Comparison of ENCODE assay signal across 2 cellular contexts in genomic region chr14:92556863-92557543, GRCh38.
TF ChIP-seq lines count a peak whose summit lies in the region.

No MANE protein-coding gene starts in this region.

TF ChIP-seq in HCT116, 20 proteins besides CTCF, POLR2A, EP300 and RAD21:
- TF ChIP-seq ZBTB33 (IDR thresholded peaks at IDR 0.05; ENCODE audit: extremely low read depth, insufficient replicate concordance, low read length): no peak
- TF ChIP-seq CBX3 (IDR thresholded peaks at IDR 0.05; ENCODE audit: low read depth): no peak
- TF ChIP-seq REST (IDR thresholded peaks at IDR 0.05; ENCODE audit: low read depth): no peak
- no peak for TF ChIP-seq EGR1 (IDR thresholded peaks at IDR 0.05; ENCODE audit: low read depth)
TF ChIP-seq in HCT116: peak in this region for 0.

TF ChIP-seq in GM12878, 131 proteins besides CTCF, POLR2A, EP300 and RAD21:
- TF ChIP-seq EGR1 (IDR thresholded peaks at IDR 0.05; ENCODE audit: borderline replicate concordance in 1 of 2, low read depth in 2 of 2, low read length in 2 of 2) (peak in 1 of 2 experiments; percentile 14; a peak in 1 of 3 replicates), STAT3 (IDR thresholded peaks at IDR 0.05; ENCODE audit: low read depth, low read length) (no peak)
